ENCODE assay signal across 1 cellular context in the genomic region with DNA sequence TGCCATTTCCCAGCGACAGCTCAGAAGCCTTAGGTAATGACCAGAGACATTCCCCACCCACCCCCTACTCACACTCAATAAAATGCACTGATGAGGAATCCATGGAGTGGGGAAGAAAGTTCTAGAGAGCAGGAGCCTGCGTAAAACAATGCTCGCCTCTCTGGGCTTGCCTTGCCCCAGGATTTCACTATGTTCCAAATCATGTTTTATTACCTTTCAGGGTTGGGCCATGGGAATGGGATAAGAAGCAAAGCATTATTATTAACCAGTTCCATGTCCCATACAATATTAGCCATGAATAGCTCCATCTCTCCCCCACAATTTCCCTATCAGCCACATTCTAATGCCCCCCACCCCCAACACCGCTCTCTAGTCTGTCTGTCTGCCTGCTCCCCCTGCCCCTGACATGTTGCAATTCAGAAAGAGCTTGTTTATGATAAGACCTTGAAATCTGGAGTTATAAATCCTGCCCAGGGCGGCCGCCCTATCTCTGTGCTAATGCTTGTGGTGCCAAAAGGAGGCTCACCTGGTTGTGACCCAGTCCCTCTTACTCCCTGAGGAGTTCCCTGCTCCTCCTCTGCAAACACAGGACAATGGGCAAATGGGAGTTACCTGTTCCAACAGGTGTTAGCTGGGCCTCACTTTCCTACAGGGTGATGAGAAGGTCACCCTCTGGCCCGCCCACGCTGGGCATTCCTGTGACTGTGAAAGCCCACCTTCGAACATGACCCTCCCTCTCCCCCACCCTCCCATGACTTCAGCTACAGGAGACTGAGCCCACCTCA.
TF ChIP-seq lines count a peak whose summit lies in the region.

No MANE protein-coding gene starts in this region.

TF ChIP-seq in HEK293, 187 proteins besides CTCF, POLR2A, EP300 and RAD21 (continued from another document):
- TF ChIP-seq ZNF280C (tag by site-specific recombination; IDR thresholded peaks at IDR 0.05) (no peak), YY1 (tag by site-specific recombination; IDR thresholded peaks at IDR 0.05) (no peak), ZNF184 (tag by site-specific recombination; IDR thresholded peaks at IDR 0.05) (no peak)
TF ChIP-seq in HEK293: peak in this region for 1.
